30 cellular contexts compared by ENCODE assay signal in genomic region chr19:32368781-32369180, GRCh38.
"Had no signal": no experiment of that assay in that cellular context is flagged by ENCODE, and none has a peak within 500 bp of the region (broad histone marks: within the 10 kb centered on the region; RNA-seq: fewer than 3 reads in every experiment).

No MANE protein-coding gene starts in this region.

- H3K27ac Mint-ChIP-seq: activated CD4-positive, alpha-beta T cell treated with anti-CD3 and anti-CD28 coated beads, Interleukin-2, amount 10 ng/mL, durations not matched to agents 24 days and 14 days; activated CD8-positive, alpha-beta T cell treated with anti-CD3 and anti-CD28 coated beads for 36 hours; activated naive CD4-positive, alpha-beta T cell treated with anti-CD3 and anti-CD28 coated beads for 36 hours; activated naive CD4-positive, alpha-beta T cell treated with anti-CD3 and anti-CD28 coated beads, Interleukin-2, amount 50 U/mL, for 72 hours; activated T-helper 1 cell treated with anti-CD3 and anti-CD28 coated beads, Interleukin-12 subunit alpha, Interleukin-12 subunit beta, Interleukin-2, Interleukin-4 antibody, amounts not matched to agents 30 ng/mL and 10 ng/mL and 1 ng/mL, durations not matched to agents 14 hours and 24 hours and 36 hours; T-helper 1 cell treated with Interleukin-12 subunit alpha and Interleukin-12 subunit beta and Interleukin-4 antibody, amounts not matched to agents 30 μg/mL and 1 μg/mL, for 36 hours; T-helper 2 cell treated with Interferon-gamma antibody and Interleukin-4, amounts not matched to agents 5 μg/mL and 100 μg/mL, for 36 hours had no signal

- H3K27me3 Mint-ChIP-seq: activated CD4-positive, alpha-beta T cell treated with anti-CD3 and anti-CD28 coated beads, Interleukin-2, amount 10 ng/mL, durations not matched to agents 24 days and 14 days; activated CD8-positive, alpha-beta T cell treated with anti-CD3 and anti-CD28 coated beads for 36 hours; activated T-cell treated with anti-CD3 and anti-CD28 coated beads, Interleukin-2, amount 50 U/mL, for 24 hours had no signal

- H3K9me3 Mint-ChIP-seq: activated CD4-positive, alpha-beta T cell treated with anti-CD3 and anti-CD28 coated beads, Interleukin-2, amount 10 ng/mL, durations not matched to agents 24 days and 14 days; activated CD8-positive, alpha-beta T cell treated with anti-CD3 and anti-CD28 coated beads for 36 hours; activated naive CD4-positive, alpha-beta T cell treated with anti-CD3 and anti-CD28 coated beads for 36 hours; activated naive CD4-positive, alpha-beta T cell treated with anti-CD3 and anti-CD28 coated beads, Interleukin-2, amount 50 U/mL, for 72 hours; activated T-cell treated with anti-CD3 and anti-CD28 coated beads, Interleukin-2, amount 50 U/mL, for 24 hours; activated T-helper 1 cell treated with anti-CD3 and anti-CD28 coated beads, Interleukin-12 subunit alpha, Interleukin-12 subunit beta, Interleukin-2, Interleukin-4 antibody, amounts not matched to agents 30 ng/mL and 10 ng/mL and 1 ng/mL, durations not matched to agents 14 hours and 24 hours and 36 hours; T-helper 1 cell treated with Interleukin-12 subunit alpha and Interleukin-12 subunit beta and Interleukin-4 antibody, amounts not matched to agents 30 μg/mL and 1 μg/mL, for 36 hours; T-helper 2 cell treated with Interferon-gamma antibody and Interleukin-4, amounts not matched to agents 5 μg/mL and 100 μg/mL, for 36 hours had no signal

- H3K27me3 ChIP-seq: adrenal gland, brain microvascular endothelial cell, MG63, SJCRH30 had no signal

- ATAC-seq: activated CD8-positive, alpha-beta T cell treated with anti-CD3 and anti-CD28 coated beads for 36 hours; activated naive CD4-positive, alpha-beta T cell treated with anti-CD3 and anti-CD28 coated beads, Interleukin-2, amount 50 U/mL, for 72 hours had no signal

- H3K4me3 Mint-ChIP-seq: activated CD4-positive, alpha-beta T cell treated with anti-CD3 and anti-CD28 coated beads, Interleukin-2, amount 10 ng/mL, durations not matched to agents 24 days and 14 days; activated CD8-positive, alpha-beta T cell treated with anti-CD3 and anti-CD28 coated beads for 36 hours; activated naive CD4-positive, alpha-beta T cell treated with anti-CD3 and anti-CD28 coated beads for 36 hours; activated T-cell treated with anti-CD3 and anti-CD28 coated beads, Interleukin-2, amount 50 U/mL, for 24 hours; activated T-helper 1 cell treated with anti-CD3 and anti-CD28 coated beads, Interleukin-12 subunit alpha, Interleukin-12 subunit beta, Interleukin-2, Interleukin-4 antibody, amounts not matched to agents 30 ng/mL and 10 ng/mL and 1 ng/mL, durations not matched to agents 14 hours and 24 hours and 36 hours; T-helper 1 cell treated with Interleukin-12 subunit alpha and Interleukin-12 subunit beta and Interleukin-4 antibody, amounts not matched to agents 30 μg/mL and 1 μg/mL, for 36 hours; T-helper 2 cell treated with Interferon-gamma antibody and Interleukin-4, amounts not matched to agents 5 μg/mL and 100 μg/mL, for 36 hours had no signal

- H3K4me2 ChIP-seq: PC-9 had no signal

- H3K4me3 ChIP-seq: adrenal gland, MG63, PC-9, SJCRH30, SK-N-MC had no signal

- DNase-seq: activated CD4-positive, alpha-beta T cell treated with anti-CD3 and anti-CD28 coated beads, Interleukin-2, amount 10 ng/mL, durations not matched to agents 24 days and 14 days; activated CD4-positive, alpha-beta T cell treated with anti-CD3 and anti-CD28 coated beads, Interleukin-2, amount 50 U/mL, for 4 hours; activated CD8-positive, alpha-beta T cell treated with anti-CD3 and anti-CD28 coated beads for 36 hours; activated gamma-delta T cell treated with Interleukin-2 at 50 U/mL for 16 hours; activated naive CD4-positive, alpha-beta T cell treated with anti-CD3 and anti-CD28 coated beads for 36 hours; activated T-cell treated with anti-CD3 and anti-CD28 coated beads, Interleukin-2, amount 50 U/mL, for 24 hours; anterior cingulate cortex; brain microvascular endothelial cell; central memory CD4-positive, alpha-beta T cell; Kasumi-1; KG1; MG63; NCI-H1048; NCI-H1105 treated with DMSO at 0.1 percent for 48 hours; NCI-H1436; NCI-H1694; NCI-H1930; NCI-H345; NCI-H526; NCI-H748 treated with DMSO at 0.1 percent for 48 hours; NK-92 treated with Interleukin-12 subunit alpha and Interleukin-12 subunit beta, amount 100 ng/mL, for 24 hours; PC-9; SHP77; SJCRH30 had no signal

- H3K9me3 ChIP-seq: adrenal gland, SJCRH30 had no signal

- H3K27ac ChIP-seq: brain microvascular endothelial cell, PC-9, SJCRH30, SK-N-MC had no signal
